In genomic region chr10:114708084-114708483, GRCh38 we compare ENCODE assay signal across 19 cellular contexts.
"Had no signal": no experiment of that assay in that cellular context is flagged by ENCODE, and none has a peak within 500 bp of the region (broad histone marks: within the 10 kb centered on the region; RNA-seq: fewer than 3 reads in every experiment).

No MANE protein-coding gene starts in this region.

- H3K9me3 Mint-ChIP-seq: activated CD8-positive, alpha-beta T cell treated with anti-CD3 and anti-CD28 coated beads for 36 hours; activated naive CD4-positive, alpha-beta T cell treated with anti-CD3 and anti-CD28 coated beads for 36 hours; activated T-helper 17 cell treated with anti-CD3 and anti-CD28 coated beads, Interleukin-2, amount 50 U/mL, for 72 hours; central memory CD8-positive, alpha-beta T cell; naive B cell; stimulated activated naive CD8-positive, alpha-beta T cell treated with anti-CD3 and anti-CD28 coated beads, Interleukin-15, amount 100 ng/mL, for 72 hours had no signal

- H3K27ac Mint-ChIP-seq: activated CD8-positive, alpha-beta T cell treated with anti-CD3 and anti-CD28 coated beads for 36 hours; activated naive CD4-positive, alpha-beta T cell treated with anti-CD3 and anti-CD28 coated beads for 36 hours; activated T-helper 17 cell treated with anti-CD3 and anti-CD28 coated beads, Interleukin-2, amount 50 U/mL, for 72 hours; brain; progenitor cell of endocrine pancreas; stimulated activated naive CD8-positive, alpha-beta T cell treated with anti-CD3 and anti-CD28 coated beads, Interleukin-15, amount 100 ng/mL, for 72 hours had no signal

- ATAC-seq: activated CD8-positive, alpha-beta T cell treated with anti-CD3 and anti-CD28 coated beads for 36 hours; activated T-helper 17 cell treated with anti-CD3 and anti-CD28 coated beads, Interleukin-2, amount 50 U/mL, for 72 hours; left lobe of liver; stimulated activated naive CD8-positive, alpha-beta T cell treated with anti-CD3 and anti-CD28 coated beads, Interleukin-15, amount 100 ng/mL, for 72 hours had no signal

- H3K36me3 Mint-ChIP-seq: brain, naive B cell had no signal

- H3K27me3 ChIP-seq: testis, upper lobe of left lung had no signal

- H3K4me1 ChIP-seq: testis had no signal

- FAIRE-seq: islet of Langerhans had no signal

- DNase-seq: activated CD4-positive, alpha-beta T cell treated with anti-CD3 and anti-CD28 coated beads for 48 hours; activated CD4-positive, CD25-positive, alpha-beta regulatory T cell; activated CD8-positive, alpha-beta T cell treated with anti-CD3 and anti-CD28 coated beads for 36 hours; activated naive CD4-positive, alpha-beta T cell treated with anti-CD3 and anti-CD28 coated beads for 36 hours; activated T-cell treated with anti-CD3 and anti-CD28 coated beads, Interleukin-2, amount 50 U/mL, for 1 hour; naive B cell; stimulated activated CD4-positive, alpha-beta T cell treated with anti-CD3 and anti-CD28 coated beads, Interleukin-15, amount 100 ng/mL, for 24 hours; stimulated activated CD4-positive, alpha-beta T cell treated with anti-CD3 and anti-CD28 coated beads, Interleukin-2, amount 100 ng/mL, for 48 hours; stimulated activated naive CD8-positive, alpha-beta T cell treated with anti-CD3 and anti-CD28 coated beads, Interleukin-15, amount 100 ng/mL, for 72 hours; testis; upper lobe of left lung had no signal

- H3K27me3 Mint-ChIP-seq: central memory CD8-positive, alpha-beta T cell had no signal

- H3K4me3 Mint-ChIP-seq: activated CD8-positive, alpha-beta T cell treated with anti-CD3 and anti-CD28 coated beads for 36 hours; activated naive CD4-positive, alpha-beta T cell treated with anti-CD3 and anti-CD28 coated beads for 36 hours; activated T-helper 17 cell treated with anti-CD3 and anti-CD28 coated beads, Interleukin-2, amount 50 U/mL, for 72 hours; brain; central memory CD8-positive, alpha-beta T cell; naive B cell; neural crest cell; stimulated activated naive CD8-positive, alpha-beta T cell treated with anti-CD3 and anti-CD28 coated beads, Interleukin-15, amount 100 ng/mL, for 72 hours had no signal

- H3K27ac ChIP-seq: coronary artery, testis, upper lobe of left lung had no signal

- H3K4me1 Mint-ChIP-seq: activated T-helper 17 cell treated with anti-CD3 and anti-CD28 coated beads, Interleukin-2, amount 50 U/mL, for 72 hours; central memory CD8-positive, alpha-beta T cell; naive B cell; neural crest cell; stimulated activated naive CD8-positive, alpha-beta T cell treated with anti-CD3 and anti-CD28 coated beads, Interleukin-15, amount 100 ng/mL, for 72 hours had no signal

- H3K4me3 ChIP-seq: coronary artery, testis, upper lobe of left lung had no signal

- H3K36me3 ChIP-seq: upper lobe of left lung had no signal

- H3K9me3 ChIP-seq: testis, upper lobe of left lung had no signal
